Comparison of ENCODE assay signal across 15 cellular contexts in the genomic region with DNA sequence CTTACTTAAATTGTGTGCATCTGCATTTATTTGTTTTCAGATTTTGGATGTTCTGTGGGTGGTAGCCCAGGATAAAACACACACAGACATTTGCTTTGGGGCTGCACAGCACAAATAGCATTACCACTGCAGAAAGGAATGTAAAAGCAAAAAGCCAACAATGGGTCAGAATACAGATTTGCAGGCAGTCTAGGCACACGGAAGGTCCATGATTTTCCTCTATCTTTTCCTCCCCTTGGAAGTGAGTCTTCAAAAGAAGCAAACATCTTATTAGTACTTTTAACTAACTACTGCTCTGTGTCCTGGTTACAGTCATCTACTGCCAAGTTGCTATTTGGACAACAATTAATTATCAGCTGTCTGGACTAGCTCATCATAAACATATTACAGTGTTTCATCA.
"Had no signal": no experiment of that assay in that cellular context is flagged by ENCODE, and none has a peak within 500 bp of the region (broad histone marks: within the 10 kb centered on the region; RNA-seq: fewer than 3 reads in every experiment).

No MANE protein-coding gene starts in this region.

- ATAC-seq: activated T-cell treated with anti-CD3 and anti-CD28 coated beads, Interleukin-2, amount 50 U/mL, for 72 hours; effector memory CD8-positive, alpha-beta T cell; naive thymus-derived CD8-positive, alpha-beta T cell; pancreas; right lobe of liver; stimulated activated memory B cell treated with anti-CD40 and anti-IgM and Interleukin-4, amounts not matched to agents 10 μg/mL and 1 μg/mL and 100 μg/mL, for 72 hours; upper lobe of right lung had no signal

- H3K9me3 ChIP-seq: pancreas, testis, upper lobe of right lung had no signal

- H3K4me3 ChIP-seq: cardiac muscle cell, pancreas, right lobe of liver, testis, upper lobe of right lung had no signal

- H3K36me3 ChIP-seq: cardiac muscle cell, pancreas, right lobe of liver, upper lobe of right lung had no signal

- H3K27ac ChIP-seq: cardiac muscle cell, pancreas, right lobe of liver, testis, upper lobe of right lung, VCaP had no signal

- H3K4me1 ChIP-seq: pancreas, right lobe of liver, testis, upper lobe of right lung had no signal

- DNase-seq: activated CD4-positive, alpha-beta T cell treated with anti-CD3 and anti-CD28 coated beads, Interleukin-2, amount 50 U/mL, for 4 hours; activated effector memory CD4-positive, alpha-beta T cell treated with anti-CD3 and anti-CD28 coated beads, Interleukin-2, amount 50 U/mL, for 16 hours; activated naive CD4-positive, alpha-beta T cell treated with anti-CD3 and anti-CD28 coated beads, Interleukin-2, amount 50 U/mL, for 16 hours; activated T-cell treated with anti-CD3 and anti-CD28 coated beads, Interleukin-2, amount 50 U/mL, for 72 hours; dermis blood vessel endothelial cell; effector memory CD8-positive, alpha-beta T cell; naive thymus-derived CD8-positive, alpha-beta T cell; pancreas; right lobe of liver; stimulated activated CD4-positive, alpha-beta T cell treated with anti-CD3 and anti-CD28 coated beads, Interleukin-4, amount 100 ng/mL, for 4 hours; testis; upper lobe of right lung had no signal

- H3K27me3 ChIP-seq: cardiac muscle cell, pancreas, right lobe of liver, testis, upper lobe of right lung had no signal
